22 cellular contexts compared by ENCODE assay signal in genomic region chr1:69058454-69058853, GRCh38.
DNase-seq lines count a peak whose midpoint lies in the region; ATAC-seq, FAIRE-seq and TF ChIP-seq lines count a peak whose summit lies in the region.
"Had no signal": no experiment of that assay in that cellular context is flagged by ENCODE, and none has a peak within 500 bp of the region (broad histone marks: within the 10 kb centered on the region; RNA-seq: fewer than 3 reads in every experiment).

No MANE protein-coding gene starts in this region.

- no peaks in the 10 kb centered on the region for H3K36me3 ChIP-seq in HEK293 (ENCODE audit: control insufficient read depth in 2 of 2, insufficient read depth in 1 of 2, low read length in 2 of 2)

- H3K27ac ChIP-seq in HEK293 (ENCODE audit: extremely low read depth, low read depth, low read length) = no peak overlapping the region
- H3K27ac ChIP-seq: A549, GM23248 had no signal

- no peaks in the 10 kb centered on the region for H3K9me3 ChIP-seq in HEK293 (ENCODE audit: control insufficient read depth, insufficient read depth, low read depth, low read length)
- H3K9me3 ChIP-seq: A549, SK-N-SH had no signal

- no peaks in the 10 kb centered on the region; the same call in 1 of the 2 replicates for H3K4me1 ChIP-seq in HEK293 (ENCODE audit: control insufficient read depth, insufficient read depth, low read length)
- H3K4me1 ChIP-seq: A549 had no signal

- H3K4me3 ChIP-seq in HEK293 (ENCODE audit: low read depth, low read length) = no peak overlapping the region
- H3K4me3 ChIP-seq: A549, GM23248 had no signal

- POLR2A ChIA-PET in HEK293 (lab: Yijun Ruan, JAX) = no interaction called here

- CTCF ChIA-PET in HEK293 (lab: Yijun Ruan, JAX) = interaction anchor here (0.7 kb wide), 1 partner anchor 90 kb away, joined by 3 read pairs; no protein-coding TSS in a partner anchor

- FAIRE-seq in endometrium (lab: Jason Lieb, UNC) = peak; percentile 43
- FAIRE-seq in urothelium cell line (lab: Jason Lieb, UNC) = no peak
- FAIRE-seq: A549, G401.6 had no signal

- ATAC-seq in GM19397 (IDR thresholded peaks at IDR 0.05; ENCODE audit: unreplicated experiment) = no peak
- ATAC-seq: A549, PC-3 had no signal

- peak; percentile 40 for DNase-seq in NCI-H2227 treated with DMSO at 0.1 percent for 48 hours (lab: John Stamatoyannopoulos, UW)
- peak; percentile 38 for DNase-seq in urothelium cell line (ENCODE audit: low spot score)
- no peak for DNase-seq in Ammon's horn (ENCODE audit: low spot score)
- DNase-seq in NCI-H1092 (lab: John Stamatoyannopoulos, UW) = no peak
- DNase-seq: AML-193; C1 segment of cervical spinal cord; CD4-positive, alpha-beta memory T cell; COR-L47; GM23248; H7; NCI-H1092 treated with DMSO at 0.1 percent for 48 hours; NCI-H1436 treated with DMSO at 0.1 percent for 48 hours; NCI-H187 treated with DMSO at 0.1 percent for 48 hours; NCI-H774; PC-3; SK-N-SH; SW 1271 had no signal

- TF ChIP-seq CTCF in HEK293 (tag by site-specific recombination; IDR thresholded peaks at IDR 0.05) = no peak

TF ChIP-seq in HEK293, 187 proteins besides CTCF, POLR2A, EP300 and RAD21:
- TF ChIP-seq EGR2 (tag by site-specific recombination; IDR thresholded peaks at IDR 0.05; ENCODE audit: low read depth) (peak; percentile 83), ZFHX2 (tag by site-specific recombination; conservative IDR thresholded peaks at IDR 0.05) (peak; percentile 60), HOXD13 (CRISPR knock-in tag; IDR thresholded peaks at IDR 0.05; ENCODE audit: borderline replicate concordance) (peak; percentile 79; the same call in 1 of the 2 replicates), ZNF48 (tag by site-specific recombination; IDR thresholded peaks at IDR 0.05) (no peak), FEZF1 (tag by site-specific recombination; IDR thresholded peaks at IDR 0.05) (no peak), ZSCAN4 (tag by site-specific recombination; IDR thresholded peaks at IDR 0.05) (no peak), MEIS1 (CRISPR knock-in tag; IDR thresholded peaks at IDR 0.05; ENCODE audit: borderline replicate concordance) (peak; percentile 16; the same call in 1 of the 2 replicates), TRIM28 (IDR thresholded peaks at IDR 0.05; ENCODE audit: borderline replicate concordance, low read length) (no peak), SETDB1 (IDR thresholded peaks at IDR 0.05; ENCODE audit: insufficient read length, low read length) (no peak)

Comparison
In these comparisons a context has a peak if more than half of its experiments do, and no peak if none do; other contexts are left out.
1. DNase-seq: peak in NCI-H2227 treated with DMSO at 0.1 percent for 48 hours (single experiment) and urothelium cell line (single experiment); none in Ammon's horn (single experiment) and NCI-H1092 (single experiment).